ENCODE assay signal across 11 cellular contexts in genomic region chr15:63531586-63531985, GRCh38. TPM values are rescaled to one million over a fixed set of nuclear protein-coding genes. Genes with fewer than 3 reads are reported as not detected.
DNase-seq lines count a peak whose midpoint lies in the region; ATAC-seq and TF ChIP-seq lines count a peak whose summit lies in the region.
"Had no signal": no experiment of that assay in that cellular context is flagged by ENCODE, and none has a peak within 500 bp of the region (broad histone marks: within the 10 kb centered on the region; RNA-seq: fewer than 3 reads in every experiment).

No MANE protein-coding gene starts in this region.

- DNase-seq in NCI-H82 (lab: John Stamatoyannopoulos, UW) (peak; percentile 47), NCI-H82 treated with DMSO at 0.1 percent for 48 hours (lab: John Stamatoyannopoulos, UW; ENCODE audit: unreplicated experiment) (no peak), cardiac fibroblast (ENCODE audit: low read depth in 2 of 2) (no peak), osteoblast (ENCODE audit: insufficient read length, low spot score, missing footprints) (no peak), ACHN (no peak)
- DNase-seq in activated CD4-positive, alpha-beta memory T cell treated with anti-CD3 and anti-CD28 coated beads for 36 hours: no peak
- DNase-seq: activated CD4-positive, alpha-beta T cell treated with anti-CD3 and anti-CD28 coated beads for 4 hours; activated naive CD8-positive, alpha-beta T cell treated with anti-CD3 and anti-CD28 coated beads, Interleukin-2, amount 10 ng/mL, durations not matched to agents 7 days and 5 days had no signal

- peaks cover 13% of the 10 kb centered on the region for H3K4me1 ChIP-seq in HEK293 (ENCODE audit: control insufficient read depth, insufficient read depth, low read length)
- H3K4me1 ChIP-seq in osteoblast (ENCODE audit: insufficient read depth, low read length): peaks cover 1% of the 10 kb centered on the region

- H3K36me3 Mint-ChIP-seq in activated CD4-positive, alpha-beta memory T cell treated with anti-CD3 and anti-CD28 coated beads for 36 hours: peaks cover 4% of the 10 kb centered on the region

- peaks cover 22% of the 10 kb centered on the region for H4K20me1 ChIP-seq in osteoblast (ENCODE audit: insufficient read depth, low read length)

- peaks cover 95% of the 10 kb centered on the region for H3K79me2 ChIP-seq in osteoblast (ENCODE audit: insufficient read depth, low read length)

- H3K4me2 ChIP-seq in osteoblast (ENCODE audit: insufficient read depth, low read length): no peak overlapping the region

- no peaks in the 10 kb centered on the region for H3K27me3 Mint-ChIP-seq in activated CD4-positive, alpha-beta memory T cell treated with anti-CD3 and anti-CD28 coated beads for 36 hours
- H3K27me3 Mint-ChIP-seq: activated naive CD8-positive, alpha-beta T cell treated with anti-CD3 and anti-CD28 coated beads, Interleukin-2, amount 10 ng/mL, durations not matched to agents 7 days and 5 days had no signal

- no peak overlapping the region for H3K4me3 Mint-ChIP-seq in activated CD4-positive, alpha-beta memory T cell treated with anti-CD3 and anti-CD28 coated beads for 36 hours
- H3K4me3 Mint-ChIP-seq: activated naive CD8-positive, alpha-beta T cell treated with anti-CD3 and anti-CD28 coated beads, Interleukin-2, amount 10 ng/mL, durations not matched to agents 7 days and 5 days had no signal

- no peak for ATAC-seq in GM19467 (IDR thresholded peaks at IDR 0.05; ENCODE audit: unreplicated experiment)

- H3K27ac ChIP-seq in HEK293 (ENCODE audit: extremely low read depth, low read depth, low read length) (no peak overlapping the region), osteoblast (ENCODE audit: low read depth, low read length) (no peak overlapping the region)

- no peak for TF ChIP-seq CTCF in HEK293 (tag by site-specific recombination; IDR thresholded peaks at IDR 0.05)
- peak; percentile 50 for TF ChIP-seq CTCF in cardiac fibroblast (IDR thresholded peaks at IDR 0.05; ENCODE audit: low read depth, low read length)
- TF ChIP-seq CTCF in osteoblast (IDR thresholded peaks at IDR 0.05; ENCODE audit: extremely low read depth, low read depth, low read length): peak; percentile 25

- no peak overlapping the region for H2AFZ ChIP-seq in osteoblast (ENCODE audit: low read length)

- H3K36me3 ChIP-seq in HEK293 (ENCODE audit: control insufficient read depth in 2 of 2, insufficient read depth in 1 of 2, low read length in 2 of 2): no peaks in the 10 kb centered on the region
- H3K36me3 ChIP-seq in osteoblast (ENCODE audit: insufficient read depth, low read length): no peaks in the 10 kb centered on the region

- in situ Hi-C loops in ACHN (cut with HindIII; ENCODE audit: low pct_ligation_motif_present, low pct_unique_long_range_greater_than_20kb, low sequenced_read_pairs): no loop called here

- no peak overlapping the region for H3K4me3 ChIP-seq in HEK293 (ENCODE audit: low read depth, low read length)
- no peak overlapping the region for H3K4me3 ChIP-seq in cardiac fibroblast (replicated peaks in 1 of 2; ENCODE audit: low read depth in 2 of 2, low read length in 2 of 2)
- no peak overlapping the region for H3K4me3 ChIP-seq in osteoblast (ENCODE audit: insufficient read depth, low read length)
- H3K4me3 ChIP-seq: lung had no signal

- no peaks in the 10 kb centered on the region for H3K9me3 ChIP-seq in HEK293 (ENCODE audit: control insufficient read depth, insufficient read depth, low read depth, low read length)
- H3K9me3 ChIP-seq in osteoblast (ENCODE audit: low read depth, low read length): no peaks in the 10 kb centered on the region

- no peaks in the 10 kb centered on the region for H3K9me3 Mint-ChIP-seq in activated CD4-positive, alpha-beta memory T cell treated with anti-CD3 and anti-CD28 coated beads for 36 hours

- intact Hi-C loops in activated CD4-positive, alpha-beta memory T cell treated with anti-CD3 and anti-CD28 coated beads for 36 hours (cut with micrococcal nuclease): no loop called here

- H3K27me3 ChIP-seq in osteoblast (ENCODE audit: insufficient read depth, low read length): no peaks in the 10 kb centered on the region

- peaks cover 90% of the 10 kb centered on the region for H3K4me1 Mint-ChIP-seq in activated CD4-positive, alpha-beta memory T cell treated with anti-CD3 and anti-CD28 coated beads for 36 hours (ENCODE audit: low read depth)

- CTCF ChIA-PET in HEK293 (lab: Yijun Ruan, JAX): interaction anchor here (0.8 to 2.1 kb wide), 4 partner anchors 18 to 26 kb away, joined by 3 to 5 read pairs (median 3); no protein-coding TSS in a partner anchor
- CTCF ChIA-PET in activated CD4-positive, alpha-beta memory T cell treated with anti-CD3 and anti-CD28 coated beads for 36 hours (lab: Charles Lee): interaction anchor here (0.6 to 2.9 kb wide), 8 partner anchors 14 to 78 kb away, joined by 3 to 14 read pairs (median 3); no protein-coding TSS in a partner anchor

- H3K27ac Mint-ChIP-seq in activated CD4-positive, alpha-beta memory T cell treated with anti-CD3 and anti-CD28 coated beads for 36 hours: no peak overlapping the region

- POLR2A ChIA-PET in HEK293 (lab: Yijun Ruan, JAX): no interaction called here
- POLR2A ChIA-PET in activated CD4-positive, alpha-beta memory T cell treated with anti-CD3 and anti-CD28 coated beads for 36 hours (lab: Charles Lee): no interaction called here

TF ChIP-seq in HEK293, 187 proteins besides CTCF, POLR2A, EP300 and RAD21:
- no peak for TF ChIP-seq ZBTB1 (tag by site-specific recombination; IDR thresholded peaks at IDR 0.05)
- TF ChIP-seq ZNF580 (tag by site-specific recombination; IDR thresholded peaks at IDR 0.05): 0 out of 2 replicates have a peak, but pooled peaks have one; percentile 27
- TF ChIP-seq ZNF664 (tag by site-specific recombination; IDR thresholded peaks at IDR 0.05): peak; percentile 90

RNA-seq across cellular contexts. Expression of gene USP3, which starts 27.2 kb away (rescaled TPM):
- 60.1 and 60.7 TPM in 2 replicates for total RNA-seq in osteoblast
- total RNA-seq in activated CD4-positive, alpha-beta memory T cell treated with anti-CD3 and anti-CD28 coated beads for 36 hours: 10 to 100 TPM; 46.1 to 48.9 TPM
